Comparison of ENCODE assay signal across 8 cellular contexts in genomic region chr12:113136128-113136989, GRCh38. TPM values are rescaled to one million over a fixed set of nuclear protein-coding genes. Genes with fewer than 3 reads are reported as not detected.
DNase-seq lines count a peak whose midpoint lies in the region; ATAC-seq, FAIRE-seq and TF ChIP-seq lines count a peak whose summit lies in the region.

No MANE protein-coding gene starts in this region.

- H3K56ac ChIP-seq in H1 (replicated peaks; ENCODE audit: insufficient read length, low read depth, low read length), result no peak overlapping the region

- no peak overlapping the region for H4K91ac ChIP-seq in H1 (replicated peaks; ENCODE audit: insufficient read length, low read length)

- peaks cover 0 to 13% (median 6%) of the 10 kb centered on the region in 4 experiments; a peak in 5 of 7 replicates for H3K27me3 ChIP-seq in H1 (replicated peaks in 1 of 4; ENCODE audit: control insufficient read depth in 3 of 4, extremely low read depth in 1 of 4, insufficient read depth in 3 of 4, low read length in 3 of 4)

- 0 out of 2 replicates have a peak overlapping the region, but pooled peaks have one; percentile 46 for H4K8ac ChIP-seq in H1 (ENCODE audit: extremely low read depth, insufficient read depth, low read length)

- H3K9ac ChIP-seq in H1 (replicated peaks in 1 of 4; ENCODE audit: extremely low read depth in 1 of 4, low read depth in 3 of 4, low read length in 3 of 4), result no peak overlapping the region

- no peak overlapping the region for H3K14ac ChIP-seq in H1 (ENCODE audit: insufficient read length)

- WGBS in H1 (ENCODE audit: extremely low coverage in 1 of 2, insufficient coverage in 1 of 2, insufficient read length in 1 of 2, insufficient replicate concordance in 2 of 2, low coverage in 1 of 2, low lambda C conversion rate in 2 of 2, missing lambda C conversion rate in 1 of 2), 2 experiments, result 39% methylated on average over 21 of the region's 21 CpGs; no CpG with 5 or more reads in 1 of the 2 experiments

- H2BK5ac ChIP-seq in H1 (ENCODE audit: low read depth, low read length), result no peak overlapping the region

- H3K4me2 ChIP-seq in H1 (ENCODE audit: insufficient read depth in 1 of 2, low read depth in 2 of 2, low read length in 2 of 2), result peak overlapping the region; percentile 75 to 79

- H3K4me1 ChIP-seq in H1 (replicated peaks in 1 of 4; ENCODE audit: control insufficient read depth in 3 of 4, insufficient read depth in 4 of 4, low read length in 3 of 4), result peaks cover 0 to 13% (median 8%) of the 10 kb centered on the region in 4 experiments; a peak in 6 of 7 replicates

- no peaks in the 10 kb centered on the region for H3K36me3 ChIP-seq in H1 (ENCODE audit: control insufficient read depth in 2 of 4, insufficient read depth in 4 of 4, low read length in 3 of 4)

- CTCF ChIA-PET in H1 (lab: Charles Lee; ENCODE audit: partially characterized antibody), result interaction anchor here (1.0 to 7.8 kb wide), 16 partner anchors 9 to 289 kb away, joined by 3 to 67 read pairs (median 10); partner anchors contain the start of gene CFAP73

- TF ChIP-seq RAD21 in H1 (IDR thresholded peaks at IDR 0.05 in 1 of 2, conservative IDR thresholded peaks at IDR 0.05 in 1 of 2; ENCODE audit: low read depth in 2 of 2, low read length in 2 of 2), result no peak

- no peak overlapping the region for H3K23ac ChIP-seq in H1 (ENCODE audit: insufficient read length)

- FAIRE-seq in H1 (lab: Jason Lieb, UNC), result no peak

- no peak overlapping the region for H3K4ac ChIP-seq in H1 (replicated peaks; ENCODE audit: insufficient read length, low read depth, low read length)

- peaks cover 2% of the 10 kb centered on the region for H3K27me3 Mint-ChIP-seq in activated CD4-positive, alpha-beta T cell treated with anti-CD3 and anti-CD28 coated beads, Interleukin-2, amount 10 ng/mL, durations not matched to agents 24 days and 14 days

- H3K79me1 ChIP-seq in H1 (ENCODE audit: low read depth, low read length), result no peaks in the 10 kb centered on the region

- H3K79me2 ChIP-seq in H1 (ENCODE audit: control insufficient read depth in 1 of 2, insufficient read depth in 2 of 2, low read length in 2 of 2), result no peaks in the 10 kb centered on the region

- H2BK120ac ChIP-seq in H1 (replicated peaks; ENCODE audit: low read depth, low read length), result no peak overlapping the region

- peak overlapping the region; percentile 47; the same call in 1 of the 2 replicates for H2AFZ ChIP-seq in H1 (ENCODE audit: low read length)

- no peak for ATAC-seq in GM19467 (IDR thresholded peaks at IDR 0.05; ENCODE audit: unreplicated experiment)

- H3K27ac Mint-ChIP-seq in activated CD4-positive, alpha-beta T cell treated with anti-CD3 and anti-CD28 coated beads, Interleukin-2, amount 10 ng/mL, durations not matched to agents 24 days and 14 days, result peak overlapping the region; percentile 54

- intact Hi-C loops in activated CD4-positive, alpha-beta T cell treated with anti-CD3 and anti-CD28 coated beads, Interleukin-2, amount 10 ng/mL, durations not matched to agents 24 days and 14 days (cut with micrococcal nuclease), result loop anchor here (1.0 kb wide), 1 partner anchor 16 kb away; no protein-coding TSS in a partner anchor

- POLR2A ChIA-PET in H1 (lab: Charles Lee; ENCODE audit: partially characterized antibody), result interaction anchor here (0.6 to 5.9 kb wide), 2 partner anchors 18 to 55 kb away, joined by 3 to 35 read pairs; no protein-coding TSS in a partner anchor

- no peak overlapping the region for H2BK20ac ChIP-seq in H1 (ENCODE audit: low read length)

- no peak for TF ChIP-seq EP300 in H1 (IDR thresholded peaks at IDR 0.05; ENCODE audit: borderline replicate concordance in 1 of 2, low read depth in 2 of 2, low read length in 2 of 2)

- H2AK5ac ChIP-seq in H1 (ENCODE audit: low read depth, low read length), result no peak overlapping the region

- no peaks in the 10 kb centered on the region for H3K36me3 Mint-ChIP-seq in activated CD4-positive, alpha-beta T cell treated with anti-CD3 and anti-CD28 coated beads, Interleukin-2, amount 10 ng/mL, durations not matched to agents 24 days and 14 days (ENCODE audit: low read depth)

- H2BK12ac ChIP-seq in H1 (ENCODE audit: low read depth, low read length), result peak overlapping the region; percentile 31; the same call in 1 of the 2 replicates

- no peak overlapping the region for H4K5ac ChIP-seq in H1 (ENCODE audit: insufficient read length, low read depth, low read length)

- H3K23me2 ChIP-seq in H1 (ENCODE audit: low read depth, low read length), result peaks cover 12% of the 10 kb centered on the region; the same call in 1 of the 2 replicates

- H4K20me1 ChIP-seq in H1 (replicated peaks in 1 of 2; ENCODE audit: control insufficient read depth in 1 of 2, insufficient read depth in 2 of 2, low read length in 2 of 2), result no peaks in the 10 kb centered on the region

- H3K4me3 Mint-ChIP-seq in activated CD4-positive, alpha-beta T cell treated with anti-CD3 and anti-CD28 coated beads, Interleukin-2, amount 10 ng/mL, durations not matched to agents 24 days and 14 days, result peak overlapping the region; percentile 81

- peak overlapping the region; percentile 68; the same call in 1 of the 2 replicates for H3K18ac ChIP-seq in H1 (ENCODE audit: extremely low read depth, low read length)

- TF ChIP-seq CTCF in H1 (IDR thresholded peaks at IDR 0.05; ENCODE audit: control extremely low read depth in 1 of 3, insufficient read depth in 1 of 3, low read depth in 1 of 3, low read length in 3 of 3), result no peak

- H3K27ac ChIP-seq in H1 (ENCODE audit: low read depth, low read length) (no peak overlapping the region), skin epidermis (peak overlapping the region in 16 of 21 experiments; percentile 14 to 91 (median 48))

- peak overlapping the region; percentile 36 to 62 (median 47) for H3K4me3 ChIP-seq in H1 (ENCODE audit: extremely low read depth in 1 of 4, insufficient read depth in 2 of 4, low read depth in 3 of 4, low read length in 4 of 4)
- H3K4me3 ChIP-seq in skin epidermis, result peak overlapping the region in 4 of 7 experiments; percentile 28 to 48 (median 40)

- H3K4me1 Mint-ChIP-seq in activated CD4-positive, alpha-beta T cell treated with anti-CD3 and anti-CD28 coated beads, Interleukin-2, amount 10 ng/mL, durations not matched to agents 24 days and 14 days, result peaks cover 16% of the 10 kb centered on the region

- DNase-seq in SIG-M5 treated with dmso at 0.1 percent for 504 hours (lab: John Stamatoyannopoulos, UW; ENCODE audit: unreplicated experiment), result peak; percentile 10
- DNase-seq in SIG-M5 (lab: John Stamatoyannopoulos, UW), result no peak
- peak; percentile 78 for DNase-seq in activated CD4-positive, alpha-beta T cell treated with anti-CD3 and anti-CD28 coated beads, Interleukin-2, amount 10 ng/mL, durations not matched to agents 24 days and 14 days
- peak in 1 of 2 experiments; percentile 71 for DNase-seq in H1 (ENCODE audit: low read depth in 1 of 2, low spot score in 2 of 2)
- DNase-seq in 8988T, result no peak
- DNase-seq in retina, result no peak

- H3K9me3 Mint-ChIP-seq in activated CD4-positive, alpha-beta T cell treated with anti-CD3 and anti-CD28 coated beads, Interleukin-2, amount 10 ng/mL, durations not matched to agents 24 days and 14 days, result no peaks in the 10 kb centered on the region

- H3K9me3 ChIP-seq in H1 (ENCODE audit: insufficient read depth in 2 of 2, low read depth in 1 of 2, low read length in 1 of 2), result no peaks in the 10 kb centered on the region

- no peak overlapping the region for H2BK15ac ChIP-seq in H1 (ENCODE audit: low read length)

- no peak for TF ChIP-seq POLR2A in H1 (IDR thresholded peaks at IDR 0.05; ENCODE audit: control extremely low read depth in 1 of 2, low read depth in 2 of 2, low read length in 2 of 2)

RNA-seq across cellular contexts. Expression of gene RASAL1, which starts 0.8 kb away (rescaled TPM):
- 0.52 and 1.1 TPM in 2 replicates for total RNA-seq in activated CD4-positive, alpha-beta T cell treated with anti-CD3 and anti-CD28 coated beads, Interleukin-2, amount 10 ng/mL, durations not matched to agents 24 days and 14 days
- total RNA-seq in H1 (2021; fragmentation: NEBNext Ultra II Directional; extraction: Animal tissue kit (Norgen Biotek cat#: 25700)), result 5.0 and 6.4 TPM in 2 replicates
- 3.7 and 5.9 TPM in 2 replicates for polyA plus RNA-seq in H1 (2011; rRNA removed)
- polyA plus RNA-seq in H1 (2011; cell fraction: cytosol; rRNA removed), result 5.3 TPM
- 11.4 TPM for polyA plus RNA-seq in H1 (2011; cell fraction: nucleus; rRNA removed)
- 2.7 to 5.6 TPM (median 4.5 TPM) in 4 replicates for polyA plus RNA-seq in H1 (2012, experiment 1 of 2)
- 3.6 TPM for polyA plus RNA-seq in H1 (2012, experiment 2 of 2)
- 2.6 TPM for polyA plus RNA-seq in H1 (2013, experiment 1 of 2)
- 2.9 TPM for polyA plus RNA-seq in H1 (2013, experiment 2 of 2)
- 2.3 and 3.4 TPM in 2 replicates for polyA minus RNA-seq in H1 (2011; rRNA and poly(A)+ RNA removed)
- polyA minus RNA-seq in H1 (2011; cell fraction: cytosol; rRNA and poly(A)+ RNA removed), result 2.6 TPM
- 6.4 TPM for polyA minus RNA-seq in H1 (2011; cell fraction: nucleus; rRNA and poly(A)+ RNA removed)

RNA-seq across cellular contexts. Expression of gene CFAP73, which starts 13.2 kb away (rescaled TPM):
- total RNA-seq in activated CD4-positive, alpha-beta T cell treated with anti-CD3 and anti-CD28 coated beads, Interleukin-2, amount 10 ng/mL, durations not matched to agents 24 days and 14 days, result not detected in 2 replicates
- 0.56 TPM in 1 of 2 replicates, not detected in the other for total RNA-seq in H1 (2021; fragmentation: NEBNext Ultra II Directional; extraction: Animal tissue kit (Norgen Biotek cat#: 25700))
- 0.45 and 0.80 TPM in 2 replicates for polyA plus RNA-seq in H1 (2011; rRNA removed)
- 0.92 TPM for polyA plus RNA-seq in H1 (2011; cell fraction: cytosol; rRNA removed)
- 1.3 TPM for polyA plus RNA-seq in H1 (2011; cell fraction: nucleus; rRNA removed)
- 0.27 to 0.42 TPM (median 0.36 TPM) in 4 replicates for polyA plus RNA-seq in H1 (2012, experiment 1 of 2)
- polyA plus RNA-seq in H1 (2012, experiment 2 of 2), result 0.22 TPM
- polyA plus RNA-seq in H1 (2013, experiment 1 of 2), result 0.14 TPM
- polyA plus RNA-seq in H1 (2013, experiment 2 of 2), result 0.26 TPM
- polyA minus RNA-seq in H1 (2011; rRNA and poly(A)+ RNA removed), result not detected in 2 replicates
- not detected for polyA minus RNA-seq in H1 (2011; cell fraction: cytosol; rRNA and poly(A)+ RNA removed)
- polyA minus RNA-seq in H1 (2011; cell fraction: nucleus; rRNA and poly(A)+ RNA removed), result 0.90 TPM

RNA-seq across cellular contexts. Expression of gene DDX54, which starts 48.9 kb away (rescaled TPM):
- total RNA-seq in activated CD4-positive, alpha-beta T cell treated with anti-CD3 and anti-CD28 coated beads, Interleukin-2, amount 10 ng/mL, durations not matched to agents 24 days and 14 days, result 122 and 127 TPM in 2 replicates
- total RNA-seq in H1 (2021; fragmentation: NEBNext Ultra II Directional; extraction: Animal tissue kit (Norgen Biotek cat#: 25700)), result 112 and 113 TPM in 2 replicates
- polyA plus RNA-seq in H1 (2011; rRNA removed), result 64.9 and 98.5 TPM in 2 replicates
- 104 TPM for polyA plus RNA-seq in H1 (2011; cell fraction: cytosol; rRNA removed)
- polyA plus RNA-seq in H1 (2011; cell fraction: nucleus; rRNA removed), result 85.4 TPM
- 58.9 to 84.2 TPM (median 67.7 TPM) in 4 replicates for polyA plus RNA-seq in H1 (2012, experiment 1 of 2)
- 47.5 TPM for polyA plus RNA-seq in H1 (2012, experiment 2 of 2)
- polyA plus RNA-seq in H1 (2013, experiment 1 of 2), result 60.7 TPM
- 54.4 TPM for polyA plus RNA-seq in H1 (2013, experiment 2 of 2)
- 47.0 and 60.0 TPM in 2 replicates for polyA minus RNA-seq in H1 (2011; rRNA and poly(A)+ RNA removed)
- polyA minus RNA-seq in H1 (2011; cell fraction: cytosol; rRNA and poly(A)+ RNA removed), result 44.5 TPM
- polyA minus RNA-seq in H1 (2011; cell fraction: nucleus; rRNA and poly(A)+ RNA removed), result 37.9 TPM

RNA-seq across cellular contexts. Expression of gene RITA1, which starts 49.2 kb away (rescaled TPM):
- 25.5 and 25.8 TPM in 2 replicates for total RNA-seq in activated CD4-positive, alpha-beta T cell treated with anti-CD3 and anti-CD28 coated beads, Interleukin-2, amount 10 ng/mL, durations not matched to agents 24 days and 14 days
- total RNA-seq in H1 (2021; fragmentation: NEBNext Ultra II Directional; extraction: Animal tissue kit (Norgen Biotek cat#: 25700)), result 25.8 and 26.4 TPM in 2 replicates
- polyA plus RNA-seq in H1 (2011; rRNA removed), result 24.1 and 31.0 TPM in 2 replicates
- 25.4 TPM for polyA plus RNA-seq in H1 (2011; cell fraction: cytosol; rRNA removed)
- 19.1 TPM for polyA plus RNA-seq in H1 (2011; cell fraction: nucleus; rRNA removed)
- polyA plus RNA-seq in H1 (2012, experiment 1 of 2), result 21.0 to 23.7 TPM (median 23.5 TPM) in 4 replicates
- 32.3 TPM for polyA plus RNA-seq in H1 (2012, experiment 2 of 2)
- polyA plus RNA-seq in H1 (2013, experiment 1 of 2), result 16.0 TPM
- polyA plus RNA-seq in H1 (2013, experiment 2 of 2), result 16.6 TPM
- polyA minus RNA-seq in H1 (2011; rRNA and poly(A)+ RNA removed), result 10.5 and 15.2 TPM in 2 replicates
- 12.2 TPM for polyA minus RNA-seq in H1 (2011; cell fraction: cytosol; rRNA and poly(A)+ RNA removed)
- polyA minus RNA-seq in H1 (2011; cell fraction: nucleus; rRNA and poly(A)+ RNA removed), result 19.0 TPM

Comparison
In these comparisons a context has a peak if more than half of its experiments do, and no peak if none do; other contexts are left out.
1. DNase-seq: peak in SIG-M5 treated with dmso at 0.1 percent for 504 hours (single experiment) and activated CD4-positive, alpha-beta T cell treated with anti-CD3 and anti-CD28 coated beads, Interleukin-2, amount 10 ng/mL, durations not matched to agents 24 days and 14 days (single experiment); none in SIG-M5 (single experiment), 8988T (single experiment) and retina (single experiment).